21 cellular contexts compared by ENCODE assay signal in genomic region chr9:128142596-128142995, GRCh38. TPM values are rescaled to one million over a fixed set of nuclear protein-coding genes. Genes with fewer than 3 reads are reported as not detected.
A peak's percentile ranks its signal among the peaks of the same experiment; 100 is the strongest.
DNase-seq lines count a peak whose midpoint lies in the region; ATAC-seq, FAIRE-seq and TF ChIP-seq lines count a peak whose summit lies in the region.
"Had no signal": no experiment of that assay in that cellular context is flagged by ENCODE, and none has a peak within 500 bp of the region (broad histone marks: within the 10 kb centered on the region; RNA-seq: fewer than 3 reads in every experiment).

No MANE protein-coding gene starts in this region.

- peaks cover 19% of the 10 kb centered on the region for H3K4me1 Mint-ChIP-seq in activated naive CD4-positive, alpha-beta T cell treated with anti-CD3 and anti-CD28 coated beads, Interleukin-2, amount 10 ng/mL, durations not matched to agents 7 days and 5 days

- H3K36me3 Mint-ChIP-seq in activated naive CD4-positive, alpha-beta T cell treated with anti-CD3 and anti-CD28 coated beads, Interleukin-2, amount 10 ng/mL, durations not matched to agents 7 days and 5 days = no peaks in the 10 kb centered on the region
- H3K36me3 Mint-ChIP-seq: CD4-positive, alpha-beta memory T cell had no signal

- H3K27me3 Mint-ChIP-seq in activated naive CD4-positive, alpha-beta T cell treated with anti-CD3 and anti-CD28 coated beads, Interleukin-2, amount 10 ng/mL, durations not matched to agents 7 days and 5 days = peaks cover 11% of the 10 kb centered on the region

- FAIRE-seq in GM12892 (lab: Jason Lieb, UNC) (no peak), GM19239 (lab: Jason Lieb, UNC) (no peak)
- FAIRE-seq: A549, GM12878 had no signal

- no peaks in the 10 kb centered on the region for H3K27me3 ChIP-seq in RWPE2 (ENCODE audit: insufficient read depth, poor library complexity, severe bottlenecking)

- no peak for TF ChIP-seq POLR2A in GM12892 (IDR thresholded peaks at IDR 0.05; ENCODE audit: low read depth, low read length)

- no peak for DNase-seq in activated naive CD4-positive, alpha-beta T cell treated with anti-CD3 and anti-CD28 coated beads, Interleukin-2, amount 10 ng/mL, durations not matched to agents 7 days and 5 days
- no peak for DNase-seq in activated naive CD4-positive, alpha-beta T cell treated with Interleukin-2 at 50 U/mL for 16 hours
- peak; percentile 12 for DNase-seq in GM12892 (ENCODE audit: insufficient read length)
- peak; percentile 15 for DNase-seq in RWPE2 (ENCODE audit: low spot score)
- DNase-seq in mucosa of descending colon = peak in 2 of 3 donors; percentile 17 to 32
- no peak for DNase-seq in GM19239 (ENCODE audit: insufficient read length, low spot score)
- no peak for DNase-seq in NCI-H510A (lab: John Stamatoyannopoulos, UW)
- DNase-seq: DMS53, EL, GM23248, NCI-H1105 treated with DMSO at 0.1 percent for 48 hours, NCI-H1694 treated with DMSO at 0.1 percent for 48 hours, NCI-H2107, NCI-H510A treated with DMSO at 0.1 percent for 48 hours, NCI-H774 had no signal

- CTCF ChIA-PET in activated naive CD4-positive, alpha-beta T cell treated with anti-CD3 and anti-CD28 coated beads, Interleukin-2, amount 10 ng/mL, durations not matched to agents 7 days and 5 days (lab: Charles Lee) = interaction anchor here (1.1 to 1.7 kb wide), 3 partner anchors 12 to 18 kb away, joined by 3 to 6 read pairs (median 4); no protein-coding TSS in a partner anchor

- H3K4me1 ChIP-seq in RWPE2 (ENCODE audit: insufficient read depth, poor library complexity, severe bottlenecking) = peaks cover 15% of the 10 kb centered on the region
- H3K4me1 ChIP-seq in mucosa of descending colon (ENCODE audit: low read depth) = peaks cover 5% of the 10 kb centered on the region
- H3K4me1 ChIP-seq: A549 had no signal

- peak overlapping the region; percentile 90 for H3K27ac Mint-ChIP-seq in activated naive CD4-positive, alpha-beta T cell treated with anti-CD3 and anti-CD28 coated beads, Interleukin-2, amount 10 ng/mL, durations not matched to agents 7 days and 5 days

- no peak overlapping the region for H3K4me3 Mint-ChIP-seq in activated naive CD4-positive, alpha-beta T cell treated with anti-CD3 and anti-CD28 coated beads, Interleukin-2, amount 10 ng/mL, durations not matched to agents 7 days and 5 days

- no peaks in the 10 kb centered on the region for H3K36me3 ChIP-seq in RWPE2 (ENCODE audit: low read depth)
- no peaks in the 10 kb centered on the region for H3K36me3 ChIP-seq in mucosa of descending colon (ENCODE audit: low read depth)
- H3K36me3 ChIP-seq: BLaER1 had no signal

- no peaks in the 10 kb centered on the region for H3K9me3 Mint-ChIP-seq in activated naive CD4-positive, alpha-beta T cell treated with anti-CD3 and anti-CD28 coated beads, Interleukin-2, amount 10 ng/mL, durations not matched to agents 7 days and 5 days

- no peak for ATAC-seq in RWPE2 (ENCODE audit: low read depth)
- no peak for ATAC-seq in mucosa of descending colon
- no peak for ATAC-seq in HG03442 (IDR thresholded peaks at IDR 0.05; ENCODE audit: unreplicated experiment)
- ATAC-seq: A549 had no signal

- no peak overlapping the region for H3K27ac ChIP-seq in RWPE2 (ENCODE audit: poor library complexity, severe bottlenecking)
- H3K27ac ChIP-seq: A549, BLaER1, GM23248 had no signal

- intact Hi-C loops in mucosa of descending colon (cut with DNase I, micrococcal nuclease) = no loop called here

- TF ChIP-seq CTCF in RWPE2 (IDR thresholded peaks at IDR 0.05; ENCODE audit: poor library complexity, severe bottlenecking) (no peak), mucosa of descending colon (IDR thresholded peaks at IDR 0.05) (no peak)

- H3K4me3 ChIP-seq in RWPE2 (ENCODE audit: severe bottlenecking) (no peak overlapping the region), mucosa of descending colon (no peak overlapping the region)
- H3K4me3 ChIP-seq: A549, BLaER1, GM12878, GM23248 had no signal

- no peaks in the 10 kb centered on the region for H3K9me3 ChIP-seq in RWPE2 (ENCODE audit: severe bottlenecking)
- no peaks in the 10 kb centered on the region for H3K9me3 ChIP-seq in mucosa of descending colon
- H3K9me3 ChIP-seq: A549, BLaER1 had no signal

RNA-seq across cellular contexts. Expression of gene LCN2, which starts 6.7 kb away (rescaled TPM):
- polyA plus RNA-seq in GM12892 (2012; ENCODE audit: missing spikeins) = not detected
- 100 to 1,000 TPM in 1 of 3 donors, 10 to 100 TPM in 2; 16.8 to 456 (median 20.5) TPM for total RNA-seq in mucosa of descending colon
- total RNA-seq: CD4-positive, alpha-beta memory T cell; GM12878; GM23248; LHCN-M2 had no signal
- polyA plus RNA-seq: CD4-positive, alpha-beta memory T cell; GM12878; GM23248 had no signal

RNA-seq across cellular contexts. Expression of gene PTGES2, which starts 15.1 kb away (rescaled TPM):
- polyA plus RNA-seq in GM12892 (2012; ENCODE audit: missing spikeins) = 49.9 TPM
- total RNA-seq in mucosa of descending colon = 10 to 100 TPM; 65.3 to 99.7 (median 90.6) TPM

RNA-seq across cellular contexts. Expression of gene BBLN, which starts 17.5 kb away (rescaled TPM):
- polyA plus RNA-seq in GM12892 (2012; ENCODE audit: missing spikeins) = 27.5 TPM
- 10 to 100 TPM; 33.7 to 46.8 (median 37.6) TPM for total RNA-seq in mucosa of descending colon

RNA-seq across cellular contexts. Expression of gene CIZ1, which starts 48.8 kb away (rescaled TPM):
- 38.6 TPM for polyA plus RNA-seq in GM12892 (2012; ENCODE audit: missing spikeins)
- 100 to 1,000 TPM in 2 of 3 donors, 10 to 100 TPM in 1; 88.0 to 176 (median 105) TPM for total RNA-seq in mucosa of descending colon

Comparison
In these comparisons a context has a peak if more than half of its experiments do, and no peak if none do; other contexts are left out.
1. DNase-seq: peak in GM12892 (single experiment), RWPE2 (single experiment) and mucosa of descending colon (2 of 3); none in activated naive CD4-positive, alpha-beta T cell treated with anti-CD3 and anti-CD28 coated beads, Interleukin-2, amount 10 ng/mL, durations not matched to agents 7 days and 5 days (single experiment), activated naive CD4-positive, alpha-beta T cell treated with Interleukin-2 at 50 U/mL for 16 hours (single experiment), GM19239 (single experiment) and NCI-H510A (single experiment).